ENCODE assay signal across 15 cellular contexts in genomic region chr1:228415221-228415620, GRCh38. TPM values are rescaled to one million over a fixed set of nuclear protein-coding genes. Genes with fewer than 3 reads are reported as not detected.
DNase-seq lines count a peak whose midpoint lies in the region; ATAC-seq and TF ChIP-seq lines count a peak whose summit lies in the region.
"Had no signal": no experiment of that assay in that cellular context is flagged by ENCODE, and none has a peak within 500 bp of the region (broad histone marks: within the 10 kb centered on the region; RNA-seq: fewer than 3 reads in every experiment).

No MANE protein-coding gene starts in this region.

- H3K4me1 ChIP-seq in iPS-18a (ENCODE audit: control insufficient read depth, low read depth, low read length), result peaks cover 7% of the 10 kb centered on the region
- peaks cover 6% of the 10 kb centered on the region for H3K4me1 ChIP-seq in foreskin keratinocyte

- TF ChIP-seq CTCF in activated CD8-positive, alpha-beta T cell treated with anti-CD3 and anti-CD28 coated beads for 36 hours (IDR thresholded peaks at IDR 0.05), result no peak
- TF ChIP-seq CTCF in foreskin keratinocyte (conservative IDR thresholded peaks at IDR 0.05), result no peak

- H3K9me3 ChIP-seq in iPS-18a (ENCODE audit: control insufficient read depth, low read depth, low read length), result no peaks in the 10 kb centered on the region

- CTCF ChIA-PET in activated CD8-positive, alpha-beta T cell treated with anti-CD3 and anti-CD28 coated beads for 36 hours (lab: Charles Lee), result interaction anchor here (1.3 kb wide), 1 partner anchor 10 kb away, joined by 4 read pairs; no protein-coding TSS in a partner anchor

- H3K27me3 ChIP-seq in iPS-18a (ENCODE audit: control insufficient read depth, insufficient read depth, low read length), result peaks cover 62% of the 10 kb centered on the region
- no peaks in the 10 kb centered on the region for H3K27me3 ChIP-seq in foreskin keratinocyte

- no peaks in the 10 kb centered on the region for H3K36me3 ChIP-seq in iPS-18a (ENCODE audit: control insufficient read depth, low read depth, low read length)

- no peak for ATAC-seq in activated CD8-positive, alpha-beta T cell treated with anti-CD3 and anti-CD28 coated beads for 36 hours
- ATAC-seq in sciatic nerve (peak; percentile 20), GM21447 (IDR thresholded peaks at IDR 0.05; ENCODE audit: unreplicated experiment) (no peak), foreskin keratinocyte (no peak), HG02642 (IDR thresholded peaks at IDR 0.05; ENCODE audit: poor library complexity, unreplicated experiment) (no peak)
- ATAC-seq: GM12878 had no signal

- H3K9ac ChIP-seq in iPS-18a (ENCODE audit: low read length), result no peak overlapping the region

- H3K27me3 Mint-ChIP-seq in activated naive CD4-positive, alpha-beta T cell treated with anti-CD3 and anti-CD28 coated beads, Interleukin-2, amount 50 U/mL, for 24 hours, result no peaks in the 10 kb centered on the region
- peaks cover 13% of the 10 kb centered on the region for H3K27me3 Mint-ChIP-seq in activated CD8-positive, alpha-beta T cell treated with anti-CD3 and anti-CD28 coated beads for 36 hours

- H3K27ac ChIP-seq in iPS-18a (ENCODE audit: low read length) (no peak overlapping the region), foreskin keratinocyte (no peak overlapping the region)

- POLR2A ChIA-PET in activated CD8-positive, alpha-beta T cell treated with anti-CD3 and anti-CD28 coated beads for 36 hours (lab: Charles Lee), result interaction anchor here (0.6 to 1.6 kb wide), 7 partner anchors 9 to 709 kb away, joined by 3 to 5 read pairs (median 3); no protein-coding TSS in a partner anchor

- no peaks in the 10 kb centered on the region for H3K36me3 Mint-ChIP-seq in activated naive CD4-positive, alpha-beta T cell treated with anti-CD3 and anti-CD28 coated beads, Interleukin-2, amount 50 U/mL, for 24 hours
- H3K36me3 Mint-ChIP-seq in activated CD8-positive, alpha-beta T cell treated with anti-CD3 and anti-CD28 coated beads for 36 hours (ENCODE audit: low read depth), result no peaks in the 10 kb centered on the region

- peak overlapping the region; percentile 64 for H3K4me3 ChIP-seq in iPS-18a (ENCODE audit: low read length)
- H3K4me3 ChIP-seq: GM12878 had no signal

- peaks cover 16% of the 10 kb centered on the region for H3K4me1 Mint-ChIP-seq in activated naive CD4-positive, alpha-beta T cell treated with anti-CD3 and anti-CD28 coated beads, Interleukin-2, amount 50 U/mL, for 24 hours
- peaks cover 18% of the 10 kb centered on the region for H3K4me1 Mint-ChIP-seq in activated CD8-positive, alpha-beta T cell treated with anti-CD3 and anti-CD28 coated beads for 36 hours (ENCODE audit: low read depth)

- no peaks in the 10 kb centered on the region for H3K9me3 Mint-ChIP-seq in activated naive CD4-positive, alpha-beta T cell treated with anti-CD3 and anti-CD28 coated beads, Interleukin-2, amount 50 U/mL, for 24 hours
- H3K9me3 Mint-ChIP-seq in activated CD8-positive, alpha-beta T cell treated with anti-CD3 and anti-CD28 coated beads for 36 hours, result no peaks in the 10 kb centered on the region

- H3K4me3 Mint-ChIP-seq in activated naive CD4-positive, alpha-beta T cell treated with anti-CD3 and anti-CD28 coated beads, Interleukin-2, amount 50 U/mL, for 24 hours, result peak overlapping the region; percentile 76
- H3K4me3 Mint-ChIP-seq in activated CD8-positive, alpha-beta T cell treated with anti-CD3 and anti-CD28 coated beads for 36 hours, result peak overlapping the region; percentile 74

- intact Hi-C loops in activated CD8-positive, alpha-beta T cell treated with anti-CD3 and anti-CD28 coated beads for 36 hours (cut with micrococcal nuclease), result no loop called here
- intact Hi-C loops in sciatic nerve (cut with DNase I), result no loop called here

- H3K27ac Mint-ChIP-seq in activated naive CD4-positive, alpha-beta T cell treated with anti-CD3 and anti-CD28 coated beads, Interleukin-2, amount 50 U/mL, for 24 hours, result no peak overlapping the region
- no peak overlapping the region for H3K27ac Mint-ChIP-seq in activated CD8-positive, alpha-beta T cell treated with anti-CD3 and anti-CD28 coated beads for 36 hours

- no peak for DNase-seq in activated naive CD4-positive, alpha-beta T cell treated with anti-CD3 and anti-CD28 coated beads, Interleukin-2, amount 50 U/mL, for 16 hours
- DNase-seq in activated CD8-positive, alpha-beta T cell treated with anti-CD3 and anti-CD28 coated beads for 36 hours, result no peak
- DNase-seq in sciatic nerve (ENCODE audit: low spot score) (no peak), foreskin keratinocyte (no peak)
- DNase-seq: ACHN; activated naive CD4-positive, alpha-beta T cell; foreskin melanocyte; GOT3; NCI-H524 treated with DMSO at 0.1 percent for 48 hours had no signal

RNA-seq across cellular contexts. Expression of gene TRIM17, which starts 1.4 kb away (rescaled TPM):
- total RNA-seq in activated CD8-positive, alpha-beta T cell treated with anti-CD3 and anti-CD28 coated beads for 36 hours, result 1 to 10 TPM; 1.9 to 2.7 TPM
- 1.2 TPM for total RNA-seq in sciatic nerve
- total RNA-seq in foreskin keratinocyte, result 0.68 and 0.81 TPM in 2 replicates
- 0.62 and 0.65 TPM in 2 replicates for polyA plus RNA-seq in foreskin keratinocyte
- total RNA-seq: GM12878, SK-MEL-5 had no signal

RNA-seq across cellular contexts. Expression of gene TRIM11, which starts 8.6 kb away (rescaled TPM):
- 10 to 100 TPM; 30.7 to 32.1 TPM for total RNA-seq in activated CD8-positive, alpha-beta T cell treated with anti-CD3 and anti-CD28 coated beads for 36 hours
- total RNA-seq in sciatic nerve (18.1 TPM), foreskin keratinocyte (27.0 and 28.4 TPM in 2 replicates)
- polyA plus RNA-seq in foreskin keratinocyte, result 20.9 and 25.4 TPM in 2 replicates
